In the genomic region with DNA sequence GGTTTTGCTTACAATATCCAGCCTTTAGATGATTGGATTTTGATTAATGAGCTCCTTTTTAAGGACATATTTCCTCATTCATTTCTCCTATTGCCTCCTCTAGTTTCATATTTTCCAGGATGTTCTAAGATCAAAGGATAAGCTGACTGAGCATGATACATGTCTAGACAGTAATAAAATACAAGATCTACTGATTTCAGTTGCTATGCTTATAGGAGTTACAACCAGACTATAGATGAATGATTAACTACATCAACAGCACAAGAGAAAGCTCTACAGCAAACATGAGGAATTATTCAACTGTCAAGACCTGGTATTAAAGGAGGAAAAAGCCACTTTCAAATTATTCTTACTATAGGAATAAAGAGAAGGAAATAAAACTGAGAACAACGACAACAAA, we compare ENCODE assay signal across 30 cellular contexts.
"Had no signal": no experiment of that assay in that cellular context is flagged by ENCODE, and none has a peak within 500 bp of the region (broad histone marks: within the 10 kb centered on the region; RNA-seq: fewer than 3 reads in every experiment).

No MANE protein-coding gene starts in this region.

- H3K27ac ChIP-seq: colonic mucosa, epithelial cell of prostate, gastroesophageal sphincter, heart left ventricle, hepatocyte, neutrophil, pancreas, right lobe of liver, stomach, thyroid gland, vagina had no signal

- H3K79me2 ChIP-seq: hepatocyte had no signal

- H3K4me1 Mint-ChIP-seq: endodermal cell; memory B cell; naive thymus-derived CD8-positive, alpha-beta T cell; stimulated activated effector memory CD8-positive, alpha-beta T cell treated with anti-CD3 and anti-CD28 coated beads, Interleukin-12 subunit alpha, Interleukin-12 subunit beta, amount 100 ng/mL, for 72 hours had no signal

- H3K4me1 ChIP-seq: colonic mucosa, gastroesophageal sphincter, heart left ventricle, pancreas, right lobe of liver, stomach, thyroid gland, vagina had no signal

- H3K4me3 Mint-ChIP-seq: dendritic cell treated with granulocyte-macrophage colony-stimulating factor and Interleukin-4, amounts not matched to agents 40 ng/mL and 50 ng/mL, for 4 days; endodermal cell; memory B cell; naive thymus-derived CD8-positive, alpha-beta T cell; neural crest cell; stimulated activated effector memory CD8-positive, alpha-beta T cell treated with anti-CD3 and anti-CD28 coated beads, Interleukin-12 subunit alpha, Interleukin-12 subunit beta, amount 100 ng/mL, for 72 hours had no signal

- H3K9me3 ChIP-seq: colonic mucosa, neutrophil, pancreas, right lobe of liver, thyroid gland, vagina had no signal

- H3K27ac Mint-ChIP-seq: dendritic cell treated with granulocyte-macrophage colony-stimulating factor and Interleukin-4, amounts not matched to agents 40 ng/mL and 50 ng/mL, for 4 days; endodermal cell; memory B cell; naive thymus-derived CD8-positive, alpha-beta T cell; stimulated activated effector memory CD8-positive, alpha-beta T cell treated with anti-CD3 and anti-CD28 coated beads, Interleukin-12 subunit alpha, Interleukin-12 subunit beta, amount 100 ng/mL, for 72 hours had no signal

- H3K27me3 Mint-ChIP-seq: dendritic cell treated with granulocyte-macrophage colony-stimulating factor and Interleukin-4, amounts not matched to agents 40 ng/mL and 50 ng/mL, for 4 days had no signal

- H3K36me3 Mint-ChIP-seq: memory B cell; naive thymus-derived CD8-positive, alpha-beta T cell; stimulated activated effector memory CD8-positive, alpha-beta T cell treated with anti-CD3 and anti-CD28 coated beads, Interleukin-12 subunit alpha, Interleukin-12 subunit beta, amount 100 ng/mL, for 72 hours had no signal

- H3K27me3 ChIP-seq: colonic mucosa, gastroesophageal sphincter, heart left ventricle, hepatocyte, neutrophil, pancreas, right lobe of liver, stomach, thyroid gland, vagina had no signal

- DNase-seq: colonic mucosa; effector CD8-positive, alpha-beta T cell; endodermal cell; foreskin fibroblast; heart left ventricle; kidney; midbrain; naive thymus-derived CD8-positive, alpha-beta T cell; pancreas; right lobe of liver; small intestine; stimulated activated CD4-positive, alpha-beta T cell treated with anti-CD3 and anti-CD28 coated beads, Interleukin-12 subunit alpha, Interleukin-12 subunit beta, amount 100 ng/mL, for 4 hours; stimulated activated CD4-positive, alpha-beta T cell treated with anti-CD3 and anti-CD28 coated beads, Interleukin-2, amount 100 ng/mL, for 24 hours; stimulated activated CD4-positive, alpha-beta T cell treated with anti-CD3 and anti-CD28 coated beads, Interleukin-4, amount 100 ng/mL, for 24 hours; stimulated activated naive CD4-positive, alpha-beta T cell treated with Interleukin-2 at 50 U/mL for 16 hours; stomach; thyroid gland; trophoblast cell had no signal

- ATAC-seq: esophagus mucosa; gastroesophageal sphincter; heart left ventricle; left lobe of liver; naive thymus-derived CD8-positive, alpha-beta T cell; pancreas; right lobe of liver; stimulated activated effector memory CD8-positive, alpha-beta T cell treated with anti-CD3 and anti-CD28 coated beads, Interleukin-12 subunit alpha, Interleukin-12 subunit beta, amount 100 ng/mL, for 72 hours had no signal

- H2AFZ ChIP-seq: hepatocyte had no signal

- H3K4me2 ChIP-seq: hepatocyte had no signal

- H3K4me3 ChIP-seq: colonic mucosa, gastroesophageal sphincter, heart left ventricle, hepatocyte, lung, pancreas, right lobe of liver, stomach, thyroid gland, vagina had no signal

- H3K36me3 ChIP-seq: colonic mucosa, gastroesophageal sphincter, heart left ventricle, neutrophil, pancreas, right lobe of liver, stomach, thyroid gland, vagina had no signal
